8 cellular contexts compared by ENCODE assay signal in the genomic region with DNA sequence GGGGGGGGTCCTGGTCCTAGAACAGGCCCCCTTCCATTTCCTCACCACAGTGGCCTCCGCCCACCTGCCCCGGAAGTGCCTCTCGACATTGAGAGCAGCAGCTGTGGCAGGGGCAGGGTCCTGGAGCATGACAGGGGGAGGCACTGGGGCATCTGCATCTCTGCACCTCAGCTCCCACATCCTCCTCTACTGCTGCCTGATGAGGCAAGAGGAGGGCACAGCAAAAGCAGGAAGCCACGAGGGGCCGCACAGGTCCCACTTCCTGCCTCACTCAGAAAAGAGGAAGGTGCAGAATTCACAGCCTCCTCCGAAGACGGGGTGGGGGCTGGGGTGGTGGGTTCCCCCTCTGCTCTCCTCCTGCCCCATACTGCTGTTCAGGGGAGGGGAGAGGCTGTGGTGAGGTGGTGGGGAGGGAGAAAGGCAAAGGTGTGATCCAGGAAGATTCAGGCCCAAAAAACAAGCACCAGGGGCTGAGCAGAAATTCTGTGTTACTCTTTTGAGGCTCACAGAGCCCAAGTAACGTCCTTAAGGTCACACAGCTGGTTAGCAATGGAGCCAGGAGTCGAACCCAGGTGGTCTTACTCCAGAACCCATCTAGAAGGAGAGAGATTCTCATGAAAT. TPM values are rescaled to one million over a fixed set of nuclear protein-coding genes. Genes with fewer than 3 reads are reported as not detected.
DNase-seq lines count a peak whose midpoint lies in the region; ATAC-seq lines count a peak whose summit lies in the region.

No MANE protein-coding gene starts in this region.

- H3K36me3 Mint-ChIP-seq in T-cell: peaks cover 57% of the 10 kb centered on the region
- peaks cover 19% of the 10 kb centered on the region for H3K36me3 Mint-ChIP-seq in activated naive CD8-positive, alpha-beta T cell
- H3K36me3 Mint-ChIP-seq in naive thymus-derived CD4-positive, alpha-beta T cell: peaks cover 9 to 64% (median 47%) of the 10 kb centered on the region in 5 donors

- H3K27ac Mint-ChIP-seq in T-cell: peak overlapping the region; percentile 86 to 96
- peak overlapping the region; percentile 93 for H3K27ac Mint-ChIP-seq in activated naive CD8-positive, alpha-beta T cell
- peak overlapping the region; percentile 81 to 100 (median 93) for H3K27ac Mint-ChIP-seq in naive thymus-derived CD4-positive, alpha-beta T cell

- no peaks in the 10 kb centered on the region for H3K27me3 Mint-ChIP-seq in T-cell
- H3K27me3 Mint-ChIP-seq in activated naive CD8-positive, alpha-beta T cell: no peaks in the 10 kb centered on the region
- H3K27me3 Mint-ChIP-seq in naive thymus-derived CD4-positive, alpha-beta T cell: no peaks in the 10 kb centered on the region

- POLR2A ChIA-PET in T-cell (lab: Charles Lee): interaction anchor here (0.7 to 3.9 kb wide), 3 partner anchors 12 to 13 kb away, joined by 6 to 34 read pairs (median 6); no protein-coding TSS in a partner anchor
- POLR2A ChIA-PET in naive thymus-derived CD4-positive, alpha-beta T cell (lab: Charles Lee): interaction anchor here (0.7 to 33.8 kb wide), 8 partner anchors 10 to 280 kb away, joined by 3 to 978 read pairs (median 7); a partner anchor contains a TSS

- intact Hi-C loops in naive thymus-derived CD4-positive, alpha-beta T cell (cut with micrococcal nuclease): loop anchor here (1.0 kb wide), 5 partner anchors 10 to 34 kb away; no protein-coding TSS in a partner anchor

- CTCF ChIA-PET in T-cell (lab: Charles Lee): interaction anchor here (0.5 to 3.1 kb wide), 6 partner anchors 10 to 528 kb away, joined by 3 to 40 read pairs (median 4); a partner anchor contains a TSS
- CTCF ChIA-PET in naive thymus-derived CD4-positive, alpha-beta T cell (lab: Charles Lee): interaction anchor here (0.6 to 3.3 kb wide), 8 partner anchors 9 to 278 kb away, joined by 3 to 54 read pairs (median 4); a partner anchor contains a TSS

- H3K4me1 Mint-ChIP-seq in T-cell: peaks cover 88 to 93% (median 92%) of the 10 kb centered on the region in 3 donors
- H3K4me1 Mint-ChIP-seq in activated naive CD8-positive, alpha-beta T cell (ENCODE audit: low read depth): peaks cover 90% of the 10 kb centered on the region
- peaks cover 58 to 97% (median 85%) of the 10 kb centered on the region in 7 donors for H3K4me1 Mint-ChIP-seq in naive thymus-derived CD4-positive, alpha-beta T cell

- in situ Hi-C loops in HAP-1 (cut with MboI; ENCODE audit: low sequenced_read_pairs): no loop called here

- peak overlapping the region; percentile 70 for H3K27ac ChIP-seq in naive thymus-derived CD4-positive, alpha-beta T cell (ENCODE audit: low read depth, low read length)
- peak overlapping the region; percentile 89 for H3K27ac ChIP-seq in thymus (ENCODE audit: low read depth)

- no peaks in the 10 kb centered on the region for H3K9me3 ChIP-seq in naive thymus-derived CD4-positive, alpha-beta T cell (ENCODE audit: control insufficient read depth in 2 of 3, low read length in 3 of 3)
- H3K9me3 ChIP-seq in thymus (ENCODE audit: control insufficient read depth): no peaks in the 10 kb centered on the region
- H3K9me3 ChIP-seq in HAP-1: no peaks in the 10 kb centered on the region

- no peaks in the 10 kb centered on the region for H3K27me3 ChIP-seq in naive thymus-derived CD4-positive, alpha-beta T cell (ENCODE audit: control insufficient read depth in 2 of 2, insufficient read depth in 2 of 2, low read length in 2 of 2)
- H3K27me3 ChIP-seq in thymus (ENCODE audit: control insufficient read depth, insufficient read depth) (no peaks in the 10 kb centered on the region), HAP-1 (ENCODE audit: low read depth) (no peaks in the 10 kb centered on the region)

- 3% methylated on average over 9 of the region's 9 CpGs for WGBS in thymus

- peaks cover 92% of the 10 kb centered on the region in 2 donors for H3K4me1 ChIP-seq in naive thymus-derived CD4-positive, alpha-beta T cell (ENCODE audit: control insufficient read depth in 2 of 2, insufficient read depth in 2 of 2, low read length in 2 of 2)
- H3K4me1 ChIP-seq in thymus (ENCODE audit: control insufficient read depth, insufficient read depth, low read length): peaks cover 78% of the 10 kb centered on the region
- peaks cover 20% of the 10 kb centered on the region for H3K4me1 ChIP-seq in HAP-1

- ATAC-seq in GM19025 (IDR thresholded peaks at IDR 0.05; ENCODE audit: low read depth, unreplicated experiment): peak; percentile 92
- peak; percentile 91 for ATAC-seq in HG03108 (IDR thresholded peaks at IDR 0.05; ENCODE audit: unreplicated experiment)
- peak; percentile 90 to 93 (median 91) for ATAC-seq in T-cell (replicated peaks in 1 of 4)
- ATAC-seq in naive thymus-derived CD4-positive, alpha-beta T cell: peak; percentile 91

- peaks cover 26 to 58% (median 29%) of the 10 kb centered on the region in 3 experiments for H3K36me3 ChIP-seq in naive thymus-derived CD4-positive, alpha-beta T cell (ENCODE audit: control insufficient read depth in 2 of 3, insufficient read depth in 3 of 3, low read length in 3 of 3)
- H3K36me3 ChIP-seq in thymus (ENCODE audit: control insufficient read depth, insufficient read depth): peaks cover 58% of the 10 kb centered on the region
- H3K36me3 ChIP-seq in HAP-1 (replicated peaks): peaks cover 3% of the 10 kb centered on the region; the same call in 1 of the 2 replicates

- H3K4me3 Mint-ChIP-seq in T-cell: peak overlapping the region; percentile 74 to 79 (median 75)
- H3K4me3 Mint-ChIP-seq in activated naive CD8-positive, alpha-beta T cell: peak overlapping the region; percentile 74
- H3K4me3 Mint-ChIP-seq in naive thymus-derived CD4-positive, alpha-beta T cell: peak overlapping the region; percentile 76 to 98 (median 86)

- peak; percentile 68 to 96 (median 89) for DNase-seq in T-cell
- DNase-seq in naive thymus-derived CD4-positive, alpha-beta T cell: peak; percentile 50 to 93 (median 90)
- no peak for DNase-seq in iPS-NIHi7 (ENCODE audit: extremely low spot score)
- no peak for DNase-seq in HAP-1 (ENCODE audit: low spot score in 2 of 2)

- H3K9me3 Mint-ChIP-seq in T-cell: no peaks in the 10 kb centered on the region
- H3K9me3 Mint-ChIP-seq in activated naive CD8-positive, alpha-beta T cell (ENCODE audit: low read depth): no peaks in the 10 kb centered on the region
- no peaks in the 10 kb centered on the region for H3K9me3 Mint-ChIP-seq in naive thymus-derived CD4-positive, alpha-beta T cell

- H3K4me3 ChIP-seq in naive thymus-derived CD4-positive, alpha-beta T cell (ENCODE audit: low read length): peak overlapping the region; percentile 51
- H3K4me3 ChIP-seq in thymus (ENCODE audit: low read length): peak overlapping the region; percentile 40
- no peak overlapping the region for H3K4me3 ChIP-seq in HAP-1

RNA-seq across cellular contexts. Expression of a gene that starts 14.7 kb away (rescaled TPM):
- total RNA-seq in T-cell: 100 to 1,000 TPM; 382 to 462 (median 415) TPM
- total RNA-seq in naive thymus-derived CD4-positive, alpha-beta T cell: 100 to 1,000 TPM; 276 to 403 (median 375) TPM
- 10 to 100 TPM; 20.5 to 39.6 TPM for polyA plus RNA-seq in naive thymus-derived CD4-positive, alpha-beta T cell
- 162 TPM for polyA plus RNA-seq in thymus

RNA-seq across cellular contexts. Expression of a gene that starts 43.4 kb away (rescaled TPM):
- total RNA-seq in T-cell: 1 to 10 TPM in 3 of 5 donors, not detected in 2; 1.4 to 2.2 (median 1.8) TPM
- not detected for total RNA-seq in naive thymus-derived CD4-positive, alpha-beta T cell
- polyA plus RNA-seq in naive thymus-derived CD4-positive, alpha-beta T cell: not detected
- 1.1 TPM for polyA plus RNA-seq in thymus

RNA-seq across cellular contexts. Expression of a gene that starts 50.2 kb away (rescaled TPM):
- total RNA-seq in T-cell: 1 to 10 TPM in 3 of 5 donors, not detected in 2; 4.2 to 8.3 (median 6.2) TPM
- total RNA-seq in naive thymus-derived CD4-positive, alpha-beta T cell: under 1 TPM in 1 of 5 experiments, not detected in 4; 0.29 TPM
- not detected for polyA plus RNA-seq in naive thymus-derived CD4-positive, alpha-beta T cell
- 3.4 TPM for polyA plus RNA-seq in thymus

Comparison
In these comparisons a context has a peak if more than half of its experiments do, and no peak if none do; other contexts are left out.
1. DNase-seq: peak in T-cell (34 of 34) and naive thymus-derived CD4-positive, alpha-beta T cell (9 of 9); none in iPS-NIHi7 (single experiment) and HAP-1 (0 of 2).
2. Peak in every context shown above with its lines, with median percentiles within 50 percentile points of each other: ATAC-seq, H3K27ac Mint-ChIP-seq and H3K4me3 Mint-ChIP-seq.